Comparison of ENCODE assay signal across 17 cellular contexts in genomic region chr4:30968926-30969325, GRCh38.
"Had no signal": no experiment of that assay in that cellular context is flagged by ENCODE, and none has a peak within 500 bp of the region (broad histone marks: within the 10 kb centered on the region; RNA-seq: fewer than 3 reads in every experiment).

No MANE protein-coding gene starts in this region.

- H3K27ac ChIP-seq: ascending aorta, esophagus muscularis mucosa, neutrophil, parathyroid adenoma, vagina had no signal

- H3K4me3 ChIP-seq: ascending aorta, esophagus muscularis mucosa, tibial nerve, vagina had no signal

- ATAC-seq: activated T-helper 17 cell treated with anti-CD3 and anti-CD28 coated beads, Interleukin-2, amount 50 U/mL, for 72 hours; stimulated activated naive B cell treated with anti-CD40 and anti-IgM and Interleukin-4, amounts not matched to agents 10 μg/mL and 1 μg/mL and 100 μg/mL, for 72 hours; T-cell had no signal

- H3K27ac Mint-ChIP-seq: activated naive CD4-positive, alpha-beta T cell treated with anti-CD3 and anti-CD28 coated beads, Interleukin-2, amount 10 ng/mL, durations not matched to agents 7 days and 5 days; activated T-helper 17 cell treated with anti-CD3 and anti-CD28 coated beads, Interleukin-2, amount 50 U/mL, for 72 hours; stimulated activated naive B cell treated with anti-CD40 and anti-IgM and Interleukin-4, amounts not matched to agents 10 μg/mL and 1 μg/mL and 100 μg/mL, for 72 hours; T-cell had no signal

- H3K4me3 Mint-ChIP-seq: activated naive CD4-positive, alpha-beta T cell treated with anti-CD3 and anti-CD28 coated beads, Interleukin-2, amount 10 ng/mL, durations not matched to agents 7 days and 5 days; activated T-helper 17 cell treated with anti-CD3 and anti-CD28 coated beads, Interleukin-2, amount 50 U/mL, for 72 hours; stimulated activated naive B cell treated with anti-CD40 and anti-IgM and Interleukin-4, amounts not matched to agents 10 μg/mL and 1 μg/mL and 100 μg/mL, for 72 hours; T-cell had no signal

- H3K36me3 ChIP-seq: ascending aorta, esophagus muscularis mucosa, neutrophil, tibial nerve, vagina had no signal

- H3K9me3 ChIP-seq: ascending aorta, esophagus muscularis mucosa, neutrophil, tibial nerve, vagina had no signal

- H3K4me1 ChIP-seq: parathyroid adenoma, tibial nerve, vagina had no signal

- H3K9me3 Mint-ChIP-seq: stimulated activated naive B cell treated with anti-CD40 and anti-IgM and Interleukin-4, amounts not matched to agents 10 μg/mL and 1 μg/mL and 100 μg/mL, for 72 hours had no signal

- H3K27me3 Mint-ChIP-seq: activated naive CD4-positive, alpha-beta T cell treated with anti-CD3 and anti-CD28 coated beads, Interleukin-2, amount 10 ng/mL, durations not matched to agents 7 days and 5 days; activated T-helper 17 cell treated with anti-CD3 and anti-CD28 coated beads, Interleukin-2, amount 50 U/mL, for 72 hours; stimulated activated naive B cell treated with anti-CD40 and anti-IgM and Interleukin-4, amounts not matched to agents 10 μg/mL and 1 μg/mL and 100 μg/mL, for 72 hours; T-cell had no signal

- H3K4me1 Mint-ChIP-seq: activated naive CD4-positive, alpha-beta T cell treated with anti-CD3 and anti-CD28 coated beads, Interleukin-2, amount 10 ng/mL, durations not matched to agents 7 days and 5 days; activated T-helper 17 cell treated with anti-CD3 and anti-CD28 coated beads, Interleukin-2, amount 50 U/mL, for 72 hours; stimulated activated naive B cell treated with anti-CD40 and anti-IgM and Interleukin-4, amounts not matched to agents 10 μg/mL and 1 μg/mL and 100 μg/mL, for 72 hours; T-cell had no signal

- H3K9ac ChIP-seq: parathyroid adenoma had no signal

- H3K36me3 Mint-ChIP-seq: activated naive CD4-positive, alpha-beta T cell treated with anti-CD3 and anti-CD28 coated beads, Interleukin-2, amount 10 ng/mL, durations not matched to agents 7 days and 5 days; stimulated activated naive B cell treated with anti-CD40 and anti-IgM and Interleukin-4, amounts not matched to agents 10 μg/mL and 1 μg/mL and 100 μg/mL, for 72 hours; T-cell had no signal

- H3K27me3 ChIP-seq: ascending aorta, esophagus muscularis mucosa, neutrophil, tibial nerve, vagina had no signal

- DNase-seq: activated CD4-positive, alpha-beta T cell treated with anti-CD3 and anti-CD28 coated beads, Interleukin-2, amount 50 U/mL, for 48 hours; activated CD4-positive, CD25-positive, alpha-beta regulatory T cell treated with anti-CD3 and anti-CD28 coated beads, Interleukin-2, amount 50 U/mL, for 72 hours; activated naive CD4-positive, alpha-beta T cell treated with anti-CD3 and anti-CD28 coated beads, Interleukin-2, amount 10 ng/mL, durations not matched to agents 7 days and 5 days; kidney glomerular epithelial cell; midbrain; stimulated activated CD4-positive, alpha-beta T cell treated with anti-CD3 and anti-CD28 coated beads, Interleukin-15, amount 100 ng/mL, for 24 hours; stimulated activated CD4-positive, alpha-beta T cell treated with anti-CD3 and anti-CD28 coated beads, Interleukin-4, amount 100 ng/mL, for 1 hour; stimulated activated naive B cell treated with anti-CD40 and anti-IgM and Interleukin-4, amounts not matched to agents 10 μg/mL and 1 μg/mL and 100 μg/mL, for 72 hours; T-cell; T-helper 9 cell had no signal

- H3K79me2 ChIP-seq: parathyroid adenoma had no signal

- H2AFZ ChIP-seq: parathyroid adenoma had no signal
